Comparison of ENCODE assay signal across 23 cellular contexts in the genomic region with DNA sequence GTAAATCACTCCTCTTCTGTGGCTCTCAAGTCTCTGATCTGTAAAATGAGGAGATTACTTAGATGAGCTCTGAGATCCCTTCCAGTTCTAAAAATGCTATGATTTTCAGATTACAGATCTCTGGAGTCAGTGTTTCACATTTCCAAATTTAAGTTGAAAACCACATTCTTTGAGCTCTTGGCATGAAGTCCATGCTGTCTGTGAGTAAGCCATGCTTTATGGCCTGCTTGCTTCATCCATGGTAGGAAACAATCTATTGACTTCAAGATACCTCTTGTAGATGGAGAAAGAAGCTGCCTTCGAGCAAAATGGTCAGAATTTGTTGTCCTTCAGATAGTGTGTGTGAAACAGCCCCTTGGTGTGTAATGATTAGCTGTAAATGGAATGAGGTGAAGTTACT.
DNase-seq lines count a peak whose midpoint lies in the region; ATAC-seq and TF ChIP-seq lines count a peak whose summit lies in the region.
"Had no signal": no experiment of that assay in that cellular context is flagged by ENCODE, and none has a peak within 500 bp of the region (broad histone marks: within the 10 kb centered on the region; RNA-seq: fewer than 3 reads in every experiment).

No MANE protein-coding gene starts in this region.

- H3K9me3 Mint-ChIP-seq in activated CD4-positive, alpha-beta memory T cell treated with anti-CD3 and anti-CD28 coated beads for 36 hours = no peaks in the 10 kb centered on the region
- H3K9me3 Mint-ChIP-seq: GM23338 had no signal

- H3K36me3 ChIP-seq in subcutaneous abdominal adipose tissue (ENCODE audit: control insufficient read depth in 5 of 5, insufficient read depth in 5 of 5, low read length in 5 of 5) = no peaks in the 10 kb centered on the region
- H3K36me3 ChIP-seq: BE2C, HAP-1 had no signal

- POLR2A ChIA-PET in activated CD4-positive, alpha-beta memory T cell treated with anti-CD3 and anti-CD28 coated beads for 36 hours (lab: Charles Lee) = no interaction called here

- intact Hi-C loops in activated CD4-positive, alpha-beta memory T cell treated with anti-CD3 and anti-CD28 coated beads for 36 hours (cut with micrococcal nuclease) = no loop called here

- no peak for TF ChIP-seq CTCF in AG10803 (conservative IDR thresholded peaks at IDR 0.05; ENCODE audit: low read length)
- no peak for TF ChIP-seq CTCF in fibroblast of the aortic adventitia (IDR thresholded peaks at IDR 0.05; ENCODE audit: insufficient read depth, low read length)

- H3K4me3 ChIP-seq in AG10803 (ENCODE audit: low read length) (no peak overlapping the region), fibroblast of the aortic adventitia (ENCODE audit: low read depth, low read length) (no peak overlapping the region), subcutaneous abdominal adipose tissue (ENCODE audit: low read depth in 1 of 5, low read length in 5 of 5) (no peak overlapping the region)
- H3K4me3 ChIP-seq: A549, GM23338, HAP-1 had no signal

- H3K36me3 Mint-ChIP-seq in activated CD4-positive, alpha-beta memory T cell treated with anti-CD3 and anti-CD28 coated beads for 36 hours = no peaks in the 10 kb centered on the region

- no peak overlapping the region for H3K4me3 Mint-ChIP-seq in activated CD4-positive, alpha-beta memory T cell treated with anti-CD3 and anti-CD28 coated beads for 36 hours
- H3K4me3 Mint-ChIP-seq: GM23338 had no signal

- no peak overlapping the region for H3K9ac ChIP-seq in subcutaneous abdominal adipose tissue (ENCODE audit: low read length in 5 of 5)
- H3K9ac ChIP-seq: SK-N-SH had no signal

- H3K4me1 ChIP-seq in subcutaneous abdominal adipose tissue (ENCODE audit: control insufficient read depth in 5 of 5, insufficient read depth in 5 of 5, low read length in 5 of 5) = peaks cover 0 to 41% (median 32%) of the 10 kb centered on the region in 5 donors
- H3K4me1 ChIP-seq: A549, BE2C, HAP-1 had no signal

- peaks cover 1% of the 10 kb centered on the region for H3K27me3 Mint-ChIP-seq in activated CD4-positive, alpha-beta memory T cell treated with anti-CD3 and anti-CD28 coated beads for 36 hours

- DNase-seq in AG10803 (ENCODE audit: low read depth) = peak; percentile 5
- DNase-seq in NCI-H226 = peak; percentile 19
- DNase-seq in fibroblast of the aortic adventitia (ENCODE audit: low read depth) = peak; percentile 67
- no peak for DNase-seq in activated CD4-positive, alpha-beta memory T cell treated with anti-CD3 and anti-CD28 coated beads for 36 hours
- no peak for DNase-seq in activated CD4-positive, CD25-positive, alpha-beta regulatory T cell treated with anti-CD3 and anti-CD28 coated beads, Interleukin-2, amount 50 U/mL, for 72 hours
- DNase-seq: BE2C; DMS53; GDM1; NCI-H1092; NCI-H1436; NCI-H187 treated with DMSO at 0.1 percent for 48 hours; NCI-H2107; NCI-H510A; NCI-H748 treated with DMSO at 0.1 percent for 48 hours; NK-92 treated with Interleukin-12 subunit alpha and Interleukin-12 subunit beta, amount 100 ng/mL, for 24 hours; SIG-M5; SK-N-SH had no signal

- no peak for ATAC-seq in GM18909 (IDR thresholded peaks at IDR 0.05; ENCODE audit: poor library complexity, unreplicated experiment)
- ATAC-seq: A549, GM23338 had no signal

- no peaks in the 10 kb centered on the region for H3K27me3 ChIP-seq in subcutaneous abdominal adipose tissue (ENCODE audit: control insufficient read depth in 5 of 5, insufficient read depth in 4 of 5, low read length in 5 of 5)
- H3K27me3 ChIP-seq: BE2C had no signal

- peak overlapping the region; percentile 51 for H3K27ac ChIP-seq in subcutaneous abdominal adipose tissue (ENCODE audit: low read depth, low read length)
- H3K27ac ChIP-seq: A549, RWPE1 had no signal

- no peak overlapping the region for H3K27ac Mint-ChIP-seq in activated CD4-positive, alpha-beta memory T cell treated with anti-CD3 and anti-CD28 coated beads for 36 hours
- H3K27ac Mint-ChIP-seq: GM23338 had no signal

- no peaks in the 10 kb centered on the region for H3K9me3 ChIP-seq in subcutaneous abdominal adipose tissue (ENCODE audit: control insufficient read depth in 5 of 5, low read length in 5 of 5)
- H3K9me3 ChIP-seq: A549, BE2C, HAP-1, SK-N-SH had no signal

- CTCF ChIA-PET in activated CD4-positive, alpha-beta memory T cell treated with anti-CD3 and anti-CD28 coated beads for 36 hours (lab: Charles Lee) = no interaction called here

- no peaks in the 10 kb centered on the region for H3K4me1 Mint-ChIP-seq in activated CD4-positive, alpha-beta memory T cell treated with anti-CD3 and anti-CD28 coated beads for 36 hours (ENCODE audit: low read depth)
- H3K4me1 Mint-ChIP-seq: GM23338 had no signal

Comparison
In these comparisons a context has a peak if more than half of its experiments do, and no peak if none do; other contexts are left out.
1. DNase-seq: peak in AG10803 (single experiment), NCI-H226 (single experiment) and fibroblast of the aortic adventitia (single experiment); none in activated CD4-positive, alpha-beta memory T cell treated with anti-CD3 and anti-CD28 coated beads for 36 hours (single experiment) and activated CD4-positive, CD25-positive, alpha-beta regulatory T cell treated with anti-CD3 and anti-CD28 coated beads, Interleukin-2, amount 50 U/mL, for 72 hours (single experiment).